Comparison of ENCODE assay signal across 11 cellular contexts in the genomic region with DNA sequence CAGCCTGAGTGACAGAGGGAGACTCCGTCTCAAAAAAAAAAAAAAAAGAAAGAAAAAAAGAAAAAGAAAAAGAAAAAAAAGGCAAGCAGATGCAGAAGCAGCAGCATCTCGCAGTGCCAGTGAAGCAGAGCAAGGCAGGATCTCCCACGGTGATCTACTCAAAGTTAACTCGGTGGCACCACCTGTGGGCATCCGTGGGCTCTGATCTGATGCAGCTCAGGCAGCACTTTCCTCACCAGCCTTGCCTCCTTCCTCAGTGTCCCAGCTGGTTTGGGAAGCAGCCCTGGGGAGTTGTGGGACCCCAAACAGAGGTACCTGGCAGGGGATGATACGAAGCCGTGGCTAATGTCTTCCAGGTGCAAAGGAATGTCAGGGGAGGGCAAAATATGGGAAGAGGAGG.
DNase-seq lines count a peak whose midpoint lies in the region; ATAC-seq and TF ChIP-seq lines count a peak whose summit lies in the region.
"Had no signal": no experiment of that assay in that cellular context is flagged by ENCODE, and none has a peak within 500 bp of the region (broad histone marks: within the 10 kb centered on the region; RNA-seq: fewer than 3 reads in every experiment).

No MANE protein-coding gene starts in this region.

- intact Hi-C loops in activated CD4-positive, alpha-beta T cell treated with anti-CD3 and anti-CD28 coated beads, Interleukin-2, amount 10 ng/mL, durations not matched to agents 24 days and 14 days (cut with micrococcal nuclease): no loop called here
- intact Hi-C loops in ascending aorta (cut with DNase I): no loop called here

- H3K27ac ChIP-seq in neural progenitor cell (no peak overlapping the region), ascending aorta (no peak overlapping the region)
- H3K27ac ChIP-seq: SJSA1 had no signal

- peak; percentile 57 for ATAC-seq in HG02588 (IDR thresholded peaks at IDR 0.05; ENCODE audit: unreplicated experiment)

- no peaks in the 10 kb centered on the region for H3K79me2 ChIP-seq in neural progenitor cell (ENCODE audit: low read depth)

- H3K9me3 ChIP-seq in neural progenitor cell (ENCODE audit: low read depth) (no peaks in the 10 kb centered on the region), ascending aorta (no peaks in the 10 kb centered on the region)
- H3K9me3 ChIP-seq: SJSA1 had no signal

- peak; percentile 74 for DNase-seq in activated CD4-positive, alpha-beta T cell treated with anti-CD3 and anti-CD28 coated beads, Interleukin-2, amount 10 ng/mL, durations not matched to agents 24 days and 14 days
- DNase-seq in activated CD4-positive, alpha-beta T cell treated with anti-CD3 and anti-CD28 coated beads for 48 hours: no peak
- DNase-seq in activated CD4-positive, alpha-beta T cell treated with anti-CD3 and anti-CD28 coated beads, Interleukin-2, amount 50 U/mL, for 4 hours: peak; percentile 22 to 25
- DNase-seq in neural progenitor cell (ENCODE audit: low spot score): peak; percentile 42
- DNase-seq in NCI-H1417 treated with DMSO at 0.1 percent for 48 hours (lab: John Stamatoyannopoulos, UW): no peak
- DNase-seq in ascending aorta (ENCODE audit: low spot score in 2 of 2): no peak
- DNase-seq in NK-92 (lab: John Stamatoyannopoulos, UW; ENCODE audit: unreplicated experiment): no peak
- DNase-seq: NCI-H146 had no signal

- no peak overlapping the region for H3K4me2 ChIP-seq in neural progenitor cell

- H3K27me3 ChIP-seq in neural progenitor cell (no peaks in the 10 kb centered on the region), ascending aorta (no peaks in the 10 kb centered on the region)
- H3K27me3 ChIP-seq: SJSA1 had no signal

- no peaks in the 10 kb centered on the region for H3K36me3 ChIP-seq in neural progenitor cell
- no peaks in the 10 kb centered on the region for H3K36me3 ChIP-seq in ascending aorta
- H3K36me3 ChIP-seq: SJSA1 had no signal

- H3K9ac ChIP-seq in neural progenitor cell: no peak overlapping the region

- no peak overlapping the region for H3K4me3 ChIP-seq in neural progenitor cell
- H3K4me3 ChIP-seq in ascending aorta: no peak overlapping the region
- H3K4me3 ChIP-seq: SJSA1 had no signal

- H3K4me1 ChIP-seq in neural progenitor cell: peaks cover 13% of the 10 kb centered on the region
- no peaks in the 10 kb centered on the region for H3K4me1 ChIP-seq in ascending aorta
- H3K4me1 ChIP-seq: SJSA1 had no signal

- H3K27ac Mint-ChIP-seq in activated CD4-positive, alpha-beta T cell treated with anti-CD3 and anti-CD28 coated beads, Interleukin-2, amount 10 ng/mL, durations not matched to agents 24 days and 14 days: no peak overlapping the region
- H3K27ac Mint-ChIP-seq in neural progenitor cell: no peak overlapping the region
- H3K27ac Mint-ChIP-seq: nephron had no signal

- H3K4me1 Mint-ChIP-seq in activated CD4-positive, alpha-beta T cell treated with anti-CD3 and anti-CD28 coated beads, Interleukin-2, amount 10 ng/mL, durations not matched to agents 24 days and 14 days: peaks cover 32% of the 10 kb centered on the region
- H3K4me1 Mint-ChIP-seq in neural progenitor cell: peaks cover 16% of the 10 kb centered on the region

- no peak overlapping the region for H2AFZ ChIP-seq in neural progenitor cell (replicated peaks)

- no peak overlapping the region for H3K4me3 Mint-ChIP-seq in activated CD4-positive, alpha-beta T cell treated with anti-CD3 and anti-CD28 coated beads, Interleukin-2, amount 10 ng/mL, durations not matched to agents 24 days and 14 days
- no peak overlapping the region for H3K4me3 Mint-ChIP-seq in neural progenitor cell
- H3K4me3 Mint-ChIP-seq: nephron had no signal

- no peaks in the 10 kb centered on the region for H3K9me3 Mint-ChIP-seq in activated CD4-positive, alpha-beta T cell treated with anti-CD3 and anti-CD28 coated beads, Interleukin-2, amount 10 ng/mL, durations not matched to agents 24 days and 14 days
- no peaks in the 10 kb centered on the region for H3K9me3 Mint-ChIP-seq in neural progenitor cell
- H3K9me3 Mint-ChIP-seq: nephron had no signal

- TF ChIP-seq CTCF in neural progenitor cell (IDR thresholded peaks at IDR 0.05): peak; percentile 26
- TF ChIP-seq CTCF in ascending aorta (IDR thresholded peaks at IDR 0.05): no peak

- H3K36me3 Mint-ChIP-seq in activated CD4-positive, alpha-beta T cell treated with anti-CD3 and anti-CD28 coated beads, Interleukin-2, amount 10 ng/mL, durations not matched to agents 24 days and 14 days (ENCODE audit: low read depth): peaks cover 69% of the 10 kb centered on the region
- H3K36me3 Mint-ChIP-seq in neural progenitor cell: peaks cover 30% of the 10 kb centered on the region

- H3F3A ChIP-seq in neural progenitor cell (ENCODE audit: low read depth): peaks cover 10% of the 10 kb centered on the region

- peaks cover 3% of the 10 kb centered on the region for H4K20me1 ChIP-seq in neural progenitor cell (ENCODE audit: low read depth)

- H3K27me3 Mint-ChIP-seq in activated CD4-positive, alpha-beta T cell treated with anti-CD3 and anti-CD28 coated beads, Interleukin-2, amount 10 ng/mL, durations not matched to agents 24 days and 14 days: no peaks in the 10 kb centered on the region
- peaks cover 2% of the 10 kb centered on the region for H3K27me3 Mint-ChIP-seq in neural progenitor cell (ENCODE audit: insufficient read depth, low read depth)

Comparison
In these comparisons a context has a peak if more than half of its experiments do, and no peak if none do; other contexts are left out.
1. DNase-seq: peak in activated CD4-positive, alpha-beta T cell treated with anti-CD3 and anti-CD28 coated beads, Interleukin-2, amount 10 ng/mL, durations not matched to agents 24 days and 14 days (single experiment), activated CD4-positive, alpha-beta T cell treated with anti-CD3 and anti-CD28 coated beads, Interleukin-2, amount 50 U/mL, for 4 hours (2 of 2) and neural progenitor cell (single experiment); none in activated CD4-positive, alpha-beta T cell treated with anti-CD3 and anti-CD28 coated beads for 48 hours (single experiment), NCI-H1417 treated with DMSO at 0.1 percent for 48 hours (single experiment), ascending aorta (0 of 2) and NK-92 (single experiment).